Comparison of ENCODE assay signal across 11 cellular contexts in the genomic region with DNA sequence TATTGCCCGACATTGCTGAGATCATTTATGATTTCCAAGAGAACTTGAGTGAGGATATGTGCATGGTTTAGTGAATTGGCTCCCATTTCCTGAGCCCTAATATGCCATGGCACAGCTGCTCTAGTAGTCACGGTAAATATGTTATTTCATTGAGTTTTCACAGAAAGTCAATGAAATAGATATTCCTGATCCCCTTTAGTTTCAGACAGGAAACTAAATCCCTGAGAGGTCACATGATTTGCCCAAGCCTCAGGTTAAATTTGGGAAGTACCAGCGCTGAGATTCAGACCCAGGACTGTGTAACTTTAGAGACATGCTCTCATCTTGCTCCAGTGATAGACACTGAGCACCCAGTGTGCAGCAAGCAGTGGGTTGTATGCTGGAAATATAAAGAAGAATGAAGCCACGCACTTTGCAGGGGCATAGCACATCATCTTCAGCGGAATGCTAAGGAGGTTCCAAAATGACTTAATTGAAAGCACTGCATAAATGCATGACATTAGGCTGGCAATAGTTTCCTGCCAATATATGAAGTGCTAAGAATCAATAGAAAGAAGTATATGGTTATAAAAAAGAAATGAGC.
"Had no signal": no experiment of that assay in that cellular context is flagged by ENCODE, and none has a peak within 500 bp of the region (broad histone marks: within the 10 kb centered on the region; RNA-seq: fewer than 3 reads in every experiment).

No MANE protein-coding gene starts in this region.

- H2AFZ ChIP-seq: GM23248, GM23338 had no signal

- H3K27ac Mint-ChIP-seq: GM23338, H9, HFFc6 had no signal

- H3K9me3 Mint-ChIP-seq: GM23338, HFFc6 had no signal

- FAIRE-seq: H1, H54 had no signal

- H3K4me2 ChIP-seq: GM23338 had no signal

- ATAC-seq: GM23338, HCT116 had no signal

- H3K4me1 ChIP-seq: HAP-1 had no signal

- DNase-seq: GM23248, GOT3, H7, H9, HCEC 1CT, HFFc6 had no signal

- H3K9me3 ChIP-seq: HAP-1 had no signal

- H3K9ac ChIP-seq: GM23248 had no signal

- H3K4me3 Mint-ChIP-seq: GM23338, H9, HFFc6 had no signal

- H3K4me3 ChIP-seq: GM23248, GM23338, HAP-1 had no signal

- H3K27ac ChIP-seq: GM23248 had no signal

- H3K36me3 ChIP-seq: HAP-1 had no signal
